Comparison of ENCODE assay signal across 31 cellular contexts in the genomic region with DNA sequence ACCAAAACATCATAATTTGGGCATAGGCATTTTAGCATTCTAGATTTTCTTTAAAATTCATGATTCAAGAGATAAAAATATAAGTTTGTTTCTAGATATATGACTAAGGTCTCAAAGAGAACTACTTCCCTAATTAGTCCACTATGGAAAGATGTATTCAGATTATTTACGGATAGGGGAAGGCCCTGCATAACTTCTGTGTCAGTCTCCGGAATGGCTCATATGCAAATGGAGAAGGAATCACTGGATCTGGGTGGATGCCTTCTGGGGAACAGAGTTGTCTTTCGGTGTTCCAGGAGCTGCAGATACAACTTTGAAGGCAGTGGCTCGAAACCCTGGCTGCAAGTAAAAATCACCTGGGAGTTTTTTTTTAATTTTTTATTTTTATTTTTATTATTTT. TPM values are rescaled to one million over a fixed set of nuclear protein-coding genes. Genes with fewer than 3 reads are reported as not detected.
"Had no signal": no experiment of that assay in that cellular context is flagged by ENCODE, and none has a peak within 500 bp of the region (broad histone marks: within the 10 kb centered on the region; RNA-seq: fewer than 3 reads in every experiment).

No MANE protein-coding gene starts in this region.

- H3K36me3 ChIP-seq: esophagus squamous epithelium, neutrophil, ovary, right lobe of liver, transverse colon, uterus had no signal

- DNase-seq: activated CD4-positive, alpha-beta T cell treated with anti-CD3 and anti-CD28 coated beads for 1 hour; activated CD4-positive, alpha-beta T cell treated with anti-CD3 and anti-CD28 coated beads, Interleukin-2, amount 50 U/mL, for 1 hour; activated T-cell treated with anti-CD3 and anti-CD28 coated beads, Interleukin-2, amount 50 U/mL, for 48 hours; effector CD4-positive, alpha-beta T cell; esophagus squamous epithelium; left cardiac atrium; naive B cell; nephron progenitor cell; ovary; stimulated activated CD4-positive, alpha-beta T cell treated with anti-CD3 and anti-CD28 coated beads, Interleukin-2, amount 100 ng/mL, for 48 hours; stimulated activated naive CD4-positive, alpha-beta T cell treated with Interleukin-2 at 50 U/mL for 16 hours; T-helper 17 cell; T1000; testis; transverse colon; uterus had no signal

- H3K27me3 ChIP-seq: ovary, right lobe of liver, testis, transverse colon, uterus had no signal

- H3K9me3 Mint-ChIP-seq: activated CD8-positive, alpha-beta T cell treated with anti-CD3 and anti-CD28 coated beads for 36 hours; activated naive CD4-positive, alpha-beta T cell treated with anti-CD3 and anti-CD28 coated beads, Interleukin-2, amount 50 U/mL, for 72 hours; activated T-helper 2 cell treated with anti-CD3 and anti-CD28 coated beads, Interferon-gamma antibody, Interleukin-2, Interleukin-4, amounts not matched to agents 10 μg/mL and 5 μg/mL and 100 μg/mL, durations not matched to agents 14 hours and 24 hours and 36 hours; central memory CD8-positive, alpha-beta T cell; dendritic cell treated with granulocyte-macrophage colony-stimulating factor and Interleukin-4, amounts not matched to agents 40 ng/mL and 50 ng/mL, for 4 days had no signal

- H3K36me3 Mint-ChIP-seq: activated naive CD4-positive, alpha-beta T cell treated with anti-CD3 and anti-CD28 coated beads, Interleukin-2, amount 50 U/mL, for 72 hours; mesothelial cell of epicardium; WTC11 had no signal

- H3K9me3 ChIP-seq: esophagus squamous epithelium, neutrophil, ovary, right lobe of liver, testis, transverse colon, uterus had no signal

- H3K4me1 ChIP-seq: testis, uterus had no signal

- H3K27ac ChIP-seq: neutrophil, ovary, right lobe of liver, testis, transverse colon, uterus had no signal

- H3K4me3 Mint-ChIP-seq: activated CD8-positive, alpha-beta T cell treated with anti-CD3 and anti-CD28 coated beads for 36 hours; central memory CD8-positive, alpha-beta T cell; dendritic cell treated with granulocyte-macrophage colony-stimulating factor and Interleukin-4, amounts not matched to agents 40 ng/mL and 50 ng/mL, for 4 days; mesothelial cell of epicardium; naive B cell; nephron progenitor cell; T-helper 17 cell; WTC11 had no signal

- H3K27ac Mint-ChIP-seq: activated CD8-positive, alpha-beta T cell treated with anti-CD3 and anti-CD28 coated beads for 36 hours; activated T-helper 2 cell treated with anti-CD3 and anti-CD28 coated beads, Interferon-gamma antibody, Interleukin-2, Interleukin-4, amounts not matched to agents 10 μg/mL and 5 μg/mL and 100 μg/mL, durations not matched to agents 14 hours and 24 hours and 36 hours; dendritic cell treated with granulocyte-macrophage colony-stimulating factor and Interleukin-4, amounts not matched to agents 40 ng/mL and 50 ng/mL, for 4 days; mesothelial cell of epicardium; nephron progenitor cell; T-helper 17 cell; WTC11 had no signal

- FAIRE-seq: bronchial epithelial cell, frontal cortex had no signal

- H3K4me3 ChIP-seq: esophagus squamous epithelium, ovary, right lobe of liver, testis, transverse colon, uterus had no signal

RNA-seq across cellular contexts. Expression of a gene that starts 17.1 kb away (rescaled TPM):
- total RNA-seq: activated CD8-positive, alpha-beta T cell treated with anti-CD3 and anti-CD28 coated beads for 36 hours; activated naive CD4-positive, alpha-beta T cell treated with anti-CD3 and anti-CD28 coated beads, Interleukin-2, amount 50 U/mL, for 72 hours; activated T-helper 2 cell treated with anti-CD3 and anti-CD28 coated beads, Interferon-gamma antibody, Interleukin-2, Interleukin-4, amounts not matched to agents 10 μg/mL and 5 μg/mL and 100 μg/mL, durations not matched to agents 14 hours and 24 hours and 36 hours; bronchial epithelial cell; progenitor cell of endocrine pancreas; renal cortical epithelial cell; right lobe of liver; T-helper 17 cell; transverse colon had no signal

RNA-seq across cellular contexts. Expression of a gene that starts 50.9 kb away (rescaled TPM):
- total RNA-seq: activated CD8-positive, alpha-beta T cell treated with anti-CD3 and anti-CD28 coated beads for 36 hours; activated naive CD4-positive, alpha-beta T cell treated with anti-CD3 and anti-CD28 coated beads, Interleukin-2, amount 50 U/mL, for 72 hours; activated T-helper 2 cell treated with anti-CD3 and anti-CD28 coated beads, Interferon-gamma antibody, Interleukin-2, Interleukin-4, amounts not matched to agents 10 μg/mL and 5 μg/mL and 100 μg/mL, durations not matched to agents 14 hours and 24 hours and 36 hours; bronchial epithelial cell; esophagus squamous epithelium; frontal cortex; left cardiac atrium; liver; mesothelial cell of epicardium; ovary; progenitor cell of endocrine pancreas; renal cortical epithelial cell; skeletal muscle tissue; T-helper 17 cell; testis; uterus; WTC11 had no signal
